ENCODE assay signal across 1 cellular context in the genomic region with DNA sequence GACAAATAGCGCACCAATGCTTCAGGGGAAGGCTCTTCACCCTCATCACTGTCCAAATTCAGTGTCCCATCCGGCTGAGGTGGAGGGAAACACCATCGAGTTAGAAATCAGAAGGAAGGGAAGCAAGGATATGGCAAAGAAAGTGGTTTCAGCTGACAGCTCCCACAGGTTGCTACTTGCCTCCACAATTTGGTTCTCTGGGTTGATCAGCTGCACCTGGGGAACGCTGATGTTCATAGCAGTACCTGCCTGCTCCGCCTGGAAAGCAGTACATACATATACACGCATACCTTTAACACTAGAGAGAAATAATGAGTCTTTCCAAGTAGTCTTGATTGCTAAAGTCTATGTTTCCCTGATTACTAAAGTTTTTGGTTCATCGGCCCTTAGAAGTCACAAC.
TF ChIP-seq lines count a peak whose summit lies in the region.

No MANE protein-coding gene starts in this region.

TF ChIP-seq in WTC11, 78 proteins besides CTCF, POLR2A, EP300 and RAD21 (continued from another document):
- TF ChIP-seq, protein P1, sequence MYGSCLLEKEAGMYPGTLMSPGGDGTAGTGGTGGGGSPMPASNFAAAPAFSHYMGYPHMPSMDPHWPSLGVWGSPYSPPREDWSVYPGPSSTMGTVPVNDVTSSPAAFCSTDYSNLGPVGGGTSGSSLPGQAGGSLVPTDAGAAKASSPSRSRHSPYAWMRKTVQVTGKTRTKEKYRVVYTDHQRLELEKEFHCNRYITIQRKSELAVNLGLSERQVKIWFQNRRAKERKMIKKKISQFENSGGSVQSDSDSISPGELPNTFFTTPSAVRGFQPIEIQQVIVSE (CRISPR knock-in tag; IDR thresholded peaks at IDR 0.05; ENCODE audit: borderline replicate concordance) = no peak
- TF ChIP-seq FOXJ3 (CRISPR knock-in tag; IDR thresholded peaks at IDR 0.05; ENCODE audit: borderline replicate concordance) = no peak
- TF ChIP-seq, protein P2, sequence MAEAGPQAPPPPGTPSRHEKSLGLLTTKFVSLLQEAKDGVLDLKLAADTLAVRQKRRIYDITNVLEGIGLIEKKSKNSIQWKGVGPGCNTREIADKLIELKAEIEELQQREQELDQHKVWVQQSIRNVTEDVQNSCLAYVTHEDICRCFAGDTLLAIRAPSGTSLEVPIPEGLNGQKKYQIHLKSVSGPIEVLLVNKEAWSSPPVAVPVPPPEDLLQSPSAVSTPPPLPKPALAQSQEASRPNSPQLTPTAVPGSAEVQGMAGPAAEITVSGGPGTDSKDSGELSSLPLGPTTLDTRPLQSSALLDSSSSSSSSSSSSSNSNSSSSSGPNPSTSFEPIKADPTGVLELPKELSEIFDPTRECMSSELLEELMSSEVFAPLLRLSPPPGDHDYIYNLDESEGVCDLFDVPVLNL (CRISPR knock-in tag; IDR thresholded peaks at IDR 0.05; ENCODE audit: borderline replicate concordance, low read depth) = no peak
- no peak for TF ChIP-seq CREM (CRISPR knock-in tag; IDR thresholded peaks at IDR 0.05)
